In the genomic region with DNA sequence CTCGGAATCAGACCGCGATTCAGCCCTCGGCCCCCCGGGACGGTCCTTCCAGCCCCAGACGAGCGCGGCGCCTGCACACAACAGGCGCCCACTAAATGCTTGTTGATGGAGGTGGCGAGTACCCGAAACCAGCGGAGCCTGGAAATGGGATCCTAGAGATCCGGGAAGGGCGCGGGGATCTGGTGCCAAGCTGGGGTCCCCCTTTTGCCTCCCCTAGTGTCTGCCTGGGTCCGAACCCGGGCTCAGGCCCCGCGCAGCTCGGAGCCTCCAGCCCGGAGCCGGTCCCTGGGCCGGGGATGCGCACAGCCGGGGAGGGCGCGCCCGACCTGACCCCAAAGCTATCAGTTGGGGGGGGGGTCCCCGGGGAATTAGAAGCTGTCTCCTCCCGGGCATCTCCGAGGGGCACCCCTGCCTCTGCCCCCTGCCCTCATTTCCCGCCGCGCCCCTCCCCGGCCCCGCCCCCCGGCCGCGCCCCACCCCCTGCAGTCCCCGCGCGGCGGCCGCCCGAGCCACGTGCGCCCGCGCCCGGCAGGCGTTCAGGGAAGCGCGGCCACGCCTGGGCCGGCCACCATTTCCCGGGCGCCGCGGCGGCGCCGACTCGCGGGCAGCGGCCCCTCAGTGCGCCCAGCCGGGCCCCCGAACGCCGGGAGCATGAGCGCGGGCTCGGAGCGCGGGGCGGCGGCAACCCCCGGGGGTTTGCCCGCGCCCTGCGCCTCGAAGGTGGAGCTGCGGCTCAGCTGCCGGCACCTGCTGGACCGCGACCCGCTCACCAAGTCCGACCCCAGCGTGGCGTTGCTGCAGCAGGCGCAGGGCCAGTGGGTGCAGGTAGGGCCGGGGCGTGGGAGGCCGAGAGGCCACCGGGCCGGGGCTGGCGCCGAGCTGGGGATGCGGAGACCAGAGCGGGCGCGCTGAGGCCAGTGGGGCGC, we compare ENCODE assay signal across 1 cellular context.
TF ChIP-seq lines count a peak whose summit lies in the region.

A gene (plus strand): TSS at position 512 of the 926 bp plus-strand sequence. CDS start 140 bp downstream, at position 652.

TF ChIP-seq in GM12878, 131 proteins besides CTCF, POLR2A, EP300 and RAD21 (continued from another document and continues in another):
- TF ChIP-seq, protein P1, sequence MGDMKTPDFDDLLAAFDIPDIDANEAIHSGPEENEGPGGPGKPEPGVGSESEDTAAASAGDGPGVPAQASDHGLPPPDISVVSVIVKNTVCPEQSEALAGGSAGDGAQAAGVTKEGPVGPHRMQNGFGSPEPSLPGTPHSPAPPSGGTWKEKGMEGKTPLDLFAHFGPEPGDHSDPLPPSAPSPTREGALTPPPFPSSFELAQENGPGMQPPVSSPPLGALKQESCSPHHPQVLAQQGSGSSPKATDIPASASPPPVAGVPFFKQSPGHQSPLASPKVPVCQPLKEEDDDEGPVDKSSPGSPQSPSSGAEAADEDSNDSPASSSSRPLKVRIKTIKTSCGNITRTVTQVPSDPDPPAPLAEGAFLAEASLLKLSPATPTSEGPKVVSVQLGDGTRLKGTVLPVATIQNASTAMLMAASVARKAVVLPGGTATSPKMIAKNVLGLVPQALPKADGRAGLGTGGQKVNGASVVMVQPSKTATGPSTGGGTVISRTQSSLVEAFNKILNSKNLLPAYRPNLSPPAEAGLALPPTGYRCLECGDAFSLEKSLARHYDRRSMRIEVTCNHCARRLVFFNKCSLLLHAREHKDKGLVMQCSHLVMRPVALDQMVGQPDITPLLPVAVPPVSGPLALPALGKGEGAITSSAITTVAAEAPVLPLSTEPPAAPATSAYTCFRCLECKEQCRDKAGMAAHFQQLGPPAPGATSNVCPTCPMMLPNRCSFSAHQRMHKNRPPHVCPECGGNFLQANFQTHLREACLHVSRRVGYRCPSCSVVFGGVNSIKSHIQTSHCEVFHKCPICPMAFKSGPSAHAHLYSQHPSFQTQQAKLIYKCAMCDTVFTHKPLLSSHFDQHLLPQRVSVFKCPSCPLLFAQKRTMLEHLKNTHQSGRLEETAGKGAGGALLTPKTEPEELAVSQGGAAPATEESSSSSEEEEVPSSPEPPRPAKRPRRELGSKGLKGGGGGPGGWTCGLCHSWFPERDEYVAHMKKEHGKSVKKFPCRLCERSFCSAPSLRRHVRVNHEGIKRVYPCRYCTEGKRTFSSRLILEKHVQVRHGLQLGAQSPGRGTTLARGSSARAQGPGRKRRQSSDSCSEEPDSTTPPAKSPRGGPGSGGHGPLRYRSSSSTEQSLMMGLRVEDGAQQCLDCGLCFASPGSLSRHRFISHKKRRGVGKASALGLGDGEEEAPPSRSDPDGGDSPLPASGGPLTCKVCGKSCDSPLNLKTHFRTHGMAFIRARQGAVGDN (IDR thresholded peaks at IDR 0.05) = 0 out of 2 replicates have a peak, but pooled peaks have one; percentile 28
- TF ChIP-seq, protein P2, sequence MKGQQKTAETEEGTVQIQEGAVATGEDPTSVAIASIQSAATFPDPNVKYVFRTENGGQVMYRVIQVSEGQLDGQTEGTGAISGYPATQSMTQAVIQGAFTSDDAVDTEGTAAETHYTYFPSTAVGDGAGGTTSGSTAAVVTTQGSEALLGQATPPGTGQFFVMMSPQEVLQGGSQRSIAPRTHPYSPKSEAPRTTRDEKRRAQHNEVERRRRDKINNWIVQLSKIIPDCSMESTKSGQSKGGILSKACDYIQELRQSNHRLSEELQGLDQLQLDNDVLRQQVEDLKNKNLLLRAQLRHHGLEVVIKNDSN (IDR thresholded peaks at IDR 0.05; ENCODE audit: borderline replicate concordance, extremely low read length, insufficient read depth, low read depth, low read length) = no peak
- no peak for TF ChIP-seq MTA2 (IDR thresholded peaks at IDR 0.05; ENCODE audit: low read depth)
- TF ChIP-seq, protein P3, sequence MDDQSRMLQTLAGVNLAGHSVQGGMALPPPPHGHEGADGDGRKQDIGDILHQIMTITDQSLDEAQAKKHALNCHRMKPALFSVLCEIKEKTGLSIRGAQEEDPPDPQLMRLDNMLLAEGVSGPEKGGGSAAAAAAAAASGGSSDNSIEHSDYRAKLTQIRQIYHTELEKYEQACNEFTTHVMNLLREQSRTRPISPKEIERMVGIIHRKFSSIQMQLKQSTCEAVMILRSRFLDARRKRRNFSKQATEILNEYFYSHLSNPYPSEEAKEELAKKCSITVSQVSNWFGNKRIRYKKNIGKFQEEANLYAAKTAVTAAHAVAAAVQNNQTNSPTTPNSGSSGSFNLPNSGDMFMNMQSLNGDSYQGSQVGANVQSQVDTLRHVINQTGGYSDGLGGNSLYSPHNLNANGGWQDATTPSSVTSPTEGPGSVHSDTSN (IDR thresholded peaks at IDR 0.05; ENCODE audit: insufficient replicate concordance, low read depth, low read length) = no peak
- TF ChIP-seq TAF1 (IDR thresholded peaks at IDR 0.05; ENCODE audit: borderline replicate concordance, low read depth, low read length) = no peak
- no peak for TF ChIP-seq SUZ12 (IDR thresholded peaks at IDR 0.05; ENCODE audit: unreplicated experiment)
- no peak for TF ChIP-seq RBBP5 (conservative IDR thresholded peaks at IDR 0.05)
- TF ChIP-seq PAX8 (IDR thresholded peaks at IDR 0.05) = no peak
- no peak for TF ChIP-seq SMC3 (IDR thresholded peaks at IDR 0.05; ENCODE audit: borderline replicate concordance, low read length)
- no peak; the same call in 1 of the 2 replicates for TF ChIP-seq LARP7 (IDR thresholded peaks at IDR 0.05)
- TF ChIP-seq, protein P4, sequence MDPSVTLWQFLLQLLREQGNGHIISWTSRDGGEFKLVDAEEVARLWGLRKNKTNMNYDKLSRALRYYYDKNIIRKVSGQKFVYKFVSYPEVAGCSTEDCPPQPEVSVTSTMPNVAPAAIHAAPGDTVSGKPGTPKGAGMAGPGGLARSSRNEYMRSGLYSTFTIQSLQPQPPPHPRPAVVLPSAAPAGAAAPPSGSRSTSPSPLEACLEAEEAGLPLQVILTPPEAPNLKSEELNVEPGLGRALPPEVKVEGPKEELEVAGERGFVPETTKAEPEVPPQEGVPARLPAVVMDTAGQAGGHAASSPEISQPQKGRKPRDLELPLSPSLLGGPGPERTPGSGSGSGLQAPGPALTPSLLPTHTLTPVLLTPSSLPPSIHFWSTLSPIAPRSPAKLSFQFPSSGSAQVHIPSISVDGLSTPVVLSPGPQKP (IDR thresholded peaks at IDR 0.05; ENCODE audit: low read depth, low read length) = no peak
- TF ChIP-seq, protein P5, sequence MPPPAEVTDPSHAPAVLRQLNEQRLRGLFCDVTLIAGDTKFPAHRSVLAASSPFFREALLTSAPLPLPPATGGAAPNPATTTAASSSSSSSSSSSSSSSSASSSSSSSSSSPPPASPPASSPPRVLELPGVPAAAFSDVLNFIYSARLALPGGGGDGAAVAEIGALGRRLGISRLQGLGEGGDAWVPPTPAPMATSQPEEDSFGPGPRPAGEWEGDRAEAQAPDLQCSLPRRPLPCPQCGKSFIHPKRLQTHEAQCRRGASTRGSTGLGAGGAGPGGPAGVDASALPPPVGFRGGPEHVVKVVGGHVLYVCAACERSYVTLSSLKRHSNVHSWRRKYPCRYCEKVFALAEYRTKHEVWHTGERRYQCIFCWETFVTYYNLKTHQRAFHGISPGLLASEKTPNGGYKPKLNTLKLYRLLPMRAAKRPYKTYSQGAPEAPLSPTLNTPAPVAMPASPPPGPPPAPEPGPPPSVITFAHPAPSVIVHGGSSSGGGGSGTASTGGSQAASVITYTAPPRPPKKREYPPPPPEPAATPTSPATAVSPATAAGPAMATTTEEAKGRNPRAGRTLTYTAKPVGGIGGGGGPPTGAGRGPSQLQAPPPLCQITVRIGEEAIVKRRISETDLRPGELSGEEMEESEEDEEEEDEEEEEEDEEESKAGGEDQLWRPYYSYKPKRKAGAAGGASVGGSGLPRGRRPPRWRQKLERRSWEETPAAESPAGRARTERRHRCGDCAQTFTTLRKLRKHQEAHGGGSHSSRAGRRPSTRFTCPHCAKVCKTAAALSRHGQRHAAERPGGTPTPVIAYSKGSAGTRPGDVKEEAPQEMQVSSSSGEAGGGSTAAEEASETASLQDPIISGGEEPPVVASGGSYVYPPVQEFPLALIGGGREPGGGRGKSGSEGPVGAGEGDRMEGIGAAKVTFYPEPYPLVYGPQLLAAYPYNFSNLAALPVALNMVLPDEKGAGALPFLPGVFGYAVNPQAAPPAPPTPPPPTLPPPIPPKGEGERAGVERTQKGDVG (CRISPR knock-in tag; IDR thresholded peaks at IDR 0.05) = no peak
- TF ChIP-seq, protein P6, sequence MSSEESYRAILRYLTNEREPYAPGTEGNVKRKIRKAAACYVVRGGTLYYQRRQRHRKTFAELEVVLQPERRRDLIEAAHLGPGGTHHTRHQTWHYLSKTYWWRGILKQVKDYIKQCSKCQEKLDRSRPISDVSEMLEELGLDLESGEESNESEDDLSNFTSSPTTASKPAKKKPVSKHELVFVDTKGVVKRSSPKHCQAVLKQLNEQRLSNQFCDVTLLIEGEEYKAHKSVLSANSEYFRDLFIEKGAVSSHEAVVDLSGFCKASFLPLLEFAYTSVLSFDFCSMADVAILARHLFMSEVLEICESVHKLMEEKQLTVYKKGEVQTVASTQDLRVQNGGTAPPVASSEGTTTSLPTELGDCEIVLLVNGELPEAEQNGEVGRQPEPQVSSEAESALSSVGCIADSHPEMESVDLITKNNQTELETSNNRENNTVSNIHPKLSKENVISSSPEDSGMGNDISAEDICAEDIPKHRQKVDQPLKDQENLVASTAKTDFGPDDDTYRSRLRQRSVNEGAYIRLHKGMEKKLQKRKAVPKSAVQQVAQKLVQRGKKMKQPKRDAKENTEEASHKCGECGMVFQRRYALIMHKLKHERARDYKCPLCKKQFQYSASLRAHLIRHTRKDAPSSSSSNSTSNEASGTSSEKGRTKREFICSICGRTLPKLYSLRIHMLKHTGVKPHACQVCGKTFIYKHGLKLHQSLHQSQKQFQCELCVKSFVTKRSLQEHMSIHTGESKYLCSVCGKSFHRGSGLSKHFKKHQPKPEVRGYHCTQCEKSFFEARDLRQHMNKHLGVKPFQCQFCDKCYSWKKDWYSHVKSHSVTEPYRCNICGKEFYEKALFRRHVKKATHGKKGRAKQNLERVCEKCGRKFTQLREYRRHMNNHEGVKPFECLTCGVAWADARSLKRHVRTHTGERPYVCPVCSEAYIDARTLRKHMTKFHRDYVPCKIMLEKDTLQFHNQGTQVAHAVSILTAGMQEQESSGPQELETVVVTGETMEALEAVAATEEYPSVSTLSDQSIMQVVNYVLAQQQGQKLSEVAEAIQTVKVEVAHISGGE (CRISPR knock-in tag; IDR thresholded peaks at IDR 0.05) = no peak
- TF ChIP-seq ASH2L (IDR thresholded peaks at IDR 0.05; ENCODE audit: borderline replicate concordance, low read depth) = no peak
- no peak for TF ChIP-seq RB1 (IDR thresholded peaks at IDR 0.05; ENCODE audit: borderline replicate concordance)
- TF ChIP-seq, protein P7, sequence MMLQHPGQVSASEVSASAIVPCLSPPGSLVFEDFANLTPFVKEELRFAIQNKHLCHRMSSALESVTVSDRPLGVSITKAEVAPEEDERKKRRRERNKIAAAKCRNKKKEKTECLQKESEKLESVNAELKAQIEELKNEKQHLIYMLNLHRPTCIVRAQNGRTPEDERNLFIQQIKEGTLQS (IDR thresholded peaks at IDR 0.05; ENCODE audit: borderline replicate concordance, extremely low read depth, low read depth, low read length) = no peak
- TF ChIP-seq CBFB (IDR thresholded peaks at IDR 0.05; ENCODE audit: low read depth) = no peak
- TF ChIP-seq NR2C1 (IDR thresholded peaks at IDR 0.05) = no peak
- TF ChIP-seq SIN3A (IDR thresholded peaks at IDR 0.05; ENCODE audit: low read depth, low read length) = no peak
- TF ChIP-seq ESRRA (IDR thresholded peaks at IDR 0.05; ENCODE audit: low read length) = no peak
- TF ChIP-seq, protein P8, sequence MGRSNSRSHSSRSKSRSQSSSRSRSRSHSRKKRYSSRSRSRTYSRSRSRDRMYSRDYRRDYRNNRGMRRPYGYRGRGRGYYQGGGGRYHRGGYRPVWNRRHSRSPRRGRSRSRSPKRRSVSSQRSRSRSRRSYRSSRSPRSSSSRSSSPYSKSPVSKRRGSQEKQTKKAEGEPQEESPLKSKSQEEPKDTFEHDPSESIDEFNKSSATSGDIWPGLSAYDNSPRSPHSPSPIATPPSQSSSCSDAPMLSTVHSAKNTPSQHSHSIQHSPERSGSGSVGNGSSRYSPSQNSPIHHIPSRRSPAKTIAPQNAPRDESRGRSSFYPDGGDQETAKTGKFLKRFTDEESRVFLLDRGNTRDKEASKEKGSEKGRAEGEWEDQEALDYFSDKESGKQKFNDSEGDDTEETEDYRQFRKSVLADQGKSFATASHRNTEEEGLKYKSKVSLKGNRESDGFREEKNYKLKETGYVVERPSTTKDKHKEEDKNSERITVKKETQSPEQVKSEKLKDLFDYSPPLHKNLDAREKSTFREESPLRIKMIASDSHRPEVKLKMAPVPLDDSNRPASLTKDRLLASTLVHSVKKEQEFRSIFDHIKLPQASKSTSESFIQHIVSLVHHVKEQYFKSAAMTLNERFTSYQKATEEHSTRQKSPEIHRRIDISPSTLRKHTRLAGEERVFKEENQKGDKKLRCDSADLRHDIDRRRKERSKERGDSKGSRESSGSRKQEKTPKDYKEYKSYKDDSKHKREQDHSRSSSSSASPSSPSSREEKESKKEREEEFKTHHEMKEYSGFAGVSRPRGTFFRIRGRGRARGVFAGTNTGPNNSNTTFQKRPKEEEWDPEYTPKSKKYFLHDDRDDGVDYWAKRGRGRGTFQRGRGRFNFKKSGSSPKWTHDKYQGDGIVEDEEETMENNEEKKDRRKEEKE (IDR thresholded peaks at IDR 0.05) = no peak
- no peak for TF ChIP-seq NRF1 (conservative IDR thresholded peaks at IDR 0.05; ENCODE audit: low read depth, low read length)
- TF ChIP-seq MYC (IDR thresholded peaks at IDR 0.05; ENCODE audit: insufficient read depth, insufficient read length, insufficient replicate concordance, low read length, severe bottlenecking) = no peak
- TF ChIP-seq, protein P9, sequence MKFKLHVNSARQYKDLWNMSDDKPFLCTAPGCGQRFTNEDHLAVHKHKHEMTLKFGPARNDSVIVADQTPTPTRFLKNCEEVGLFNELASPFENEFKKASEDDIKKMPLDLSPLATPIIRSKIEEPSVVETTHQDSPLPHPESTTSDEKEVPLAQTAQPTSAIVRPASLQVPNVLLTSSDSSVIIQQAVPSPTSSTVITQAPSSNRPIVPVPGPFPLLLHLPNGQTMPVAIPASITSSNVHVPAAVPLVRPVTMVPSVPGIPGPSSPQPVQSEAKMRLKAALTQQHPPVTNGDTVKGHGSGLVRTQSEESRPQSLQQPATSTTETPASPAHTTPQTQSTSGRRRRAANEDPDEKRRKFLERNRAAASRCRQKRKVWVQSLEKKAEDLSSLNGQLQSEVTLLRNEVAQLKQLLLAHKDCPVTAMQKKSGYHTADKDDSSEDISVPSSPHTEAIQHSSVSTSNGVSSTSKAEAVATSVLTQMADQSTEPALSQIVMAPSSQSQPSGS (IDR thresholded peaks at IDR 0.05; ENCODE audit: low read length) = no peak
- TF ChIP-seq NBN (IDR thresholded peaks at IDR 0.05) = no peak
- no peak for TF ChIP-seq ZNF384 (IDR thresholded peaks at IDR 0.05; ENCODE audit: borderline replicate concordance, low read depth, low read length)
- TF ChIP-seq BMI1 (IDR thresholded peaks at IDR 0.05; ENCODE audit: borderline replicate concordance) = no peak
- no peak for TF ChIP-seq ZSCAN29 (IDR thresholded peaks at IDR 0.05)
